ENCODE assay signal across 22 cellular contexts in genomic region chr9:20490246-20490834, GRCh38.
DNase-seq lines count a peak whose midpoint lies in the region; ATAC-seq, FAIRE-seq and TF ChIP-seq lines count a peak whose summit lies in the region.
"Had no signal": no experiment of that assay in that cellular context is flagged by ENCODE, and none has a peak within 500 bp of the region (broad histone marks: within the 10 kb centered on the region; RNA-seq: fewer than 3 reads in every experiment).

No MANE protein-coding gene starts in this region.

- ATAC-seq in GM21381 (IDR thresholded peaks at IDR 0.05; ENCODE audit: unreplicated experiment) (peak; percentile 44), HG02852 (IDR thresholded peaks at IDR 0.05; ENCODE audit: unreplicated experiment) (peak; percentile 70), HG03565 (IDR thresholded peaks at IDR 0.05; ENCODE audit: unreplicated experiment) (no peak)
- ATAC-seq in naive thymus-derived CD4-positive, alpha-beta T cell: no peak
- ATAC-seq: left cardiac atrium had no signal

- no peaks in the 10 kb centered on the region for H3K9me3 Mint-ChIP-seq in naive thymus-derived CD4-positive, alpha-beta T cell
- H3K9me3 Mint-ChIP-seq: activated CD4-positive, alpha-beta T cell treated with anti-CD3 and anti-CD28 coated beads, Interleukin-2, amount 10 ng/mL, durations not matched to agents 7 days and 5 days; activated naive CD4-positive, alpha-beta T cell treated with anti-CD3 and anti-CD28 coated beads for 36 hours; CD14-positive monocyte had no signal

- H3K4me3 Mint-ChIP-seq in naive thymus-derived CD4-positive, alpha-beta T cell: peak overlapping the region in 4 of 10 donors; percentile 23 to 35 (median 30)
- H3K4me3 Mint-ChIP-seq: activated CD4-positive, alpha-beta T cell treated with anti-CD3 and anti-CD28 coated beads, Interleukin-2, amount 10 ng/mL, durations not matched to agents 7 days and 5 days; activated naive CD4-positive, alpha-beta T cell treated with anti-CD3 and anti-CD28 coated beads for 36 hours; CD14-positive monocyte had no signal

- no peak overlapping the region for H3K4me3 ChIP-seq in epithelial cell of esophagus (ENCODE audit: low read length)
- H3K4me3 ChIP-seq in naive thymus-derived CD4-positive, alpha-beta T cell (ENCODE audit: low read length): no peak overlapping the region
- H3K4me3 ChIP-seq: stomach, tibial artery had no signal

- TF ChIP-seq POLR2A in GM12892 (IDR thresholded peaks at IDR 0.05; ENCODE audit: low read depth, low read length): no peak

- peaks cover 0 to 24% of the 10 kb centered on the region in 2 donors for H3K4me1 ChIP-seq in naive thymus-derived CD4-positive, alpha-beta T cell (ENCODE audit: control insufficient read depth in 2 of 2, insufficient read depth in 2 of 2, low read length in 2 of 2)

- POLR2A ChIA-PET in naive thymus-derived CD4-positive, alpha-beta T cell (lab: Charles Lee): no interaction called here

- TF ChIP-seq CTCF in epithelial cell of esophagus (IDR thresholded peaks at IDR 0.05; ENCODE audit: insufficient read depth, low read depth, low read length, missing control alignments): no peak

- CTCF ChIA-PET in naive thymus-derived CD4-positive, alpha-beta T cell (lab: Charles Lee): no interaction called here

- no peak for DNase-seq in GM12892 (ENCODE audit: insufficient read length)
- peak; percentile 73 for DNase-seq in epithelial cell of esophagus (ENCODE audit: low read depth)
- no peak for DNase-seq in naive thymus-derived CD4-positive, alpha-beta T cell
- no peak for DNase-seq in mesenteric fat pad (ENCODE audit: low spot score)
- no peak for DNase-seq in midbrain (lab: John Stamatoyannopoulos, UW)
- DNase-seq: activated CD4-positive, alpha-beta T cell treated with anti-CD3 and anti-CD28 coated beads, Interleukin-2, amount 10 ng/mL, durations not matched to agents 7 days and 5 days; activated naive CD4-positive, alpha-beta T cell treated with anti-CD3 and anti-CD28 coated beads for 36 hours; activated T-cell treated with anti-CD3 and anti-CD28 coated beads, Interleukin-2, amount 50 U/mL, for 48 hours; aorta; dermis blood vessel endothelial cell; glutamatergic neuron; left cardiac atrium; NCI-H1092 treated with DMSO at 0.1 percent for 48 hours; NCI-H187 treated with DMSO at 0.1 percent for 48 hours; stimulated activated CD8-positive, alpha-beta memory T cell treated with anti-CD3 and anti-CD28 coated beads, Interleukin-4, amount 100 ng/mL, for 48 hours; stomach; tibial artery; WERI-Rb-1 had no signal

- no peaks in the 10 kb centered on the region for H3K36me3 ChIP-seq in naive thymus-derived CD4-positive, alpha-beta T cell (ENCODE audit: control insufficient read depth in 2 of 3, insufficient read depth in 3 of 3, low read length in 3 of 3)
- H3K36me3 ChIP-seq: stomach, tibial artery, WERI-Rb-1 had no signal

- no peaks in the 10 kb centered on the region for H3K27me3 Mint-ChIP-seq in naive thymus-derived CD4-positive, alpha-beta T cell
- H3K27me3 Mint-ChIP-seq: activated CD4-positive, alpha-beta T cell treated with anti-CD3 and anti-CD28 coated beads, Interleukin-2, amount 10 ng/mL, durations not matched to agents 7 days and 5 days had no signal

- peaks cover 20 to 85% (median 70%) of the 10 kb centered on the region in 7 donors for H3K4me1 Mint-ChIP-seq in naive thymus-derived CD4-positive, alpha-beta T cell

- intact Hi-C loops in naive thymus-derived CD4-positive, alpha-beta T cell (cut with micrococcal nuclease): loop anchor here in 1 of 2 donors (2.0 kb wide), 2 partner anchors 14 to 18 kb away; no protein-coding TSS in a partner anchor

- no peaks in the 10 kb centered on the region for H3K27me3 ChIP-seq in naive thymus-derived CD4-positive, alpha-beta T cell (ENCODE audit: control insufficient read depth in 2 of 2, insufficient read depth in 2 of 2, low read length in 2 of 2)
- H3K27me3 ChIP-seq: stomach, tibial artery had no signal

- no peaks in the 10 kb centered on the region for H3K9me3 ChIP-seq in naive thymus-derived CD4-positive, alpha-beta T cell (ENCODE audit: control insufficient read depth in 2 of 3, low read length in 3 of 3)
- H3K9me3 ChIP-seq: stomach, tibial artery had no signal

- no peaks in the 10 kb centered on the region for H3K36me3 Mint-ChIP-seq in naive thymus-derived CD4-positive, alpha-beta T cell
- H3K36me3 Mint-ChIP-seq: CD14-positive monocyte had no signal

- peak; percentile 83 for FAIRE-seq in GM12892 (lab: Jason Lieb, UNC)

- no peak overlapping the region for H3K27ac ChIP-seq in naive thymus-derived CD4-positive, alpha-beta T cell (ENCODE audit: low read depth, low read length)
- H3K27ac ChIP-seq: stomach, tibial artery, WERI-Rb-1 had no signal

- peak overlapping the region in 1 of 9 donors; percentile 48 for H3K27ac Mint-ChIP-seq in naive thymus-derived CD4-positive, alpha-beta T cell
- H3K27ac Mint-ChIP-seq: activated CD4-positive, alpha-beta T cell treated with anti-CD3 and anti-CD28 coated beads, Interleukin-2, amount 10 ng/mL, durations not matched to agents 7 days and 5 days; activated naive CD4-positive, alpha-beta T cell treated with anti-CD3 and anti-CD28 coated beads for 36 hours; CD14-positive monocyte had no signal

Comparison
In these comparisons a context has a peak if more than half of its experiments do, and no peak if none do; other contexts are left out.
1. ATAC-seq: peak in GM21381 (single experiment) and HG02852 (single experiment); none in naive thymus-derived CD4-positive, alpha-beta T cell (single experiment) and HG03565 (single experiment).